ENCODE assay signal across 10 cellular contexts in the genomic region with DNA sequence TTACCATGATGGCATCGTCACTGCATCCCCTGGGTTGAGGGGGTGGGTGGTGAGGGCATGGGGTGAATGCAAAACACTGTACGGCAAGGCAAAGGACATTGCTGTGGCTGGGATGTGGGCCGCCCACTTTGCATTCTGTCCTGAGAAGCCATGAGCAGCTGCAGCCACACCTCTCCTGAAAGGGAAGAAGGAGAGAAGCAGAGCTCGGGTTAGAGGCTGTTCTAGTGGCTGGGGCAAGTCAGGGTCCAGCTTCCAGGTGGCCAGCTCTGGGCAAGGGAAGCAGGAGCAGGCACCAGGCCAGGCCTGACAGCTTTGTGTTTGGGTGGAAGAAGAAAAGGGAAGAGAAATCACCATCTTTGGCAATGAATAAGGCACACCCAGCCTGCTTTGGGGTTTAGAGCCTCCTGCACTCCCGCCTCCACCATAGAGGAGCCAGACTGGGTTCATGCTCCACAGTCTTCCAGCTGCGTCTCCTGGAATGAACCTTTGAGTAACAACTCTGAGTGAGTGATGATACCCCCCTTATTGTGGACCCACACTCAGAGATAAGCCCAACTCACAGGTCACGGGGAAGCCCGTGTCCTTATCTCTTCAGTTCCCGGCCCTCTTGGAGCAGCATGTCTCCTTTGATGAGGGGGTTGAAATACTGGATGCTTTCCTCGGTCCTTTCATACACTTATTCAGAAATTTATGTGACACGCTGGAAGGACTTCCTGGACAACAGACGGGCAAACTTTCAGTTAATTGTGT.
DNase-seq lines count a peak whose midpoint lies in the region; ATAC-seq, FAIRE-seq and TF ChIP-seq lines count a peak whose summit lies in the region.
"Had no signal": no experiment of that assay in that cellular context is flagged by ENCODE, and none has a peak within 500 bp of the region (broad histone marks: within the 10 kb centered on the region; RNA-seq: fewer than 3 reads in every experiment).

No MANE protein-coding gene starts in this region.

- no TSS peak for BruUV-seq in GM12878 (replicated peaks; lab: Mats Ljungman, UMichigan)

- H3K4me2 ChIP-seq in GM12878 (ENCODE audit: control insufficient read depth, insufficient read depth), result peak overlapping the region; percentile 28; the same call in 1 of the 2 replicates

- CTCF ChIA-PET in GM12878 (lab: Yijun Ruan, JAX), result interaction anchor here (0.7 to 1.6 kb wide), 11 partner anchors 8 to 100 kb away, joined by 3 to 5 read pairs (median 3); no protein-coding TSS in a partner anchor

- no peaks in the 10 kb centered on the region for H3K27me3 Mint-ChIP-seq in activated T-cell treated with anti-CD3 and anti-CD28 coated beads, Interleukin-2, amount 50 U/mL, for 4 hours (ENCODE audit: low read depth)
- H3K27me3 Mint-ChIP-seq: B cell, IgD-negative memory B cell had no signal

- no peak for FAIRE-seq in GM12878 (lab: Jason Lieb, UNC)

- no peak overlapping the region for H2AFZ ChIP-seq in GM12878 (ENCODE audit: control insufficient read depth, low read depth, low read length)

- peak overlapping the region; percentile 2 for H3K4me3 Mint-ChIP-seq in activated T-cell treated with anti-CD3 and anti-CD28 coated beads, Interleukin-2, amount 50 U/mL, for 4 hours
- H3K4me3 Mint-ChIP-seq: B cell had no signal

- peaks cover 20% of the 10 kb centered on the region for H3K36me3 Mint-ChIP-seq in activated T-cell treated with anti-CD3 and anti-CD28 coated beads, Interleukin-2, amount 50 U/mL, for 4 hours (ENCODE audit: insufficient read depth)

- no peak for DNase-seq in activated T-cell treated with anti-CD3 and anti-CD28 coated beads, Interleukin-2, amount 50 U/mL, for 4 hours
- DNase-seq in activated T-cell treated with anti-CD3 and anti-CD28 coated beads for 4 hours (no peak), GM12878 (ENCODE audit: low read depth, low spot score) (no peak), lung (ENCODE audit: low spot score) (no peak), transverse colon (peak; percentile 64)

- intact Hi-C loops in GM12878 (cut with micrococcal nuclease; ENCODE audit: unreplicated experiment) (no loop called here), transverse colon (cut with DNase I; ENCODE audit: low total_unique reads) (no loop called here)

- H3K27ac ChIP-seq in GM12878 (ENCODE audit: control insufficient read depth, insufficient read depth) (peak overlapping the region; percentile 13; the same call in 1 of the 2 replicates), lung (ENCODE audit: low read depth in 1 of 2, low read length in 1 of 2) (peak overlapping the region in 1 of 2 donors; percentile 81), transverse colon (peak overlapping the region; percentile 48 to 69 (median 60))

- SMC1A ChIA-PET in GM12878 (lab: Charles Lee; ENCODE audit: uncharacterized antibody, unreplicated experiment), result interaction anchor here (0.8 to 1.7 kb wide), 6 partner anchors 12 to 95 kb away, joined by 3 to 5 read pairs (median 3); no protein-coding TSS in a partner anchor

- in situ Hi-C loops in GM12878 (cut with MboI) (no loop called here), transverse colon (cut with MboI; ENCODE audit: low pct_ligation_motif_present in 1 of 4, low pct_unique_long_range_greater_than_20kb in 1 of 4, low sequenced_read_pairs in 3 of 4) (loop anchor here in 1 of 4 donors (25.0 kb wide), 1 partner anchor 96 kb away; no protein-coding TSS in a partner anchor)

- no peak overlapping the region for H3K9ac ChIP-seq in GM12878 (ENCODE audit: control insufficient read depth, insufficient read depth, low read length)

- H3K27me3 ChIP-seq in GM12878 (replicated peaks in 1 of 2; ENCODE audit: control insufficient read depth in 2 of 2, insufficient read depth in 2 of 2, low read length in 1 of 2) (no peaks in the 10 kb centered on the region), lung (ENCODE audit: control insufficient read depth, insufficient read depth) (no peaks in the 10 kb centered on the region), transverse colon (no peaks in the 10 kb centered on the region)

- H3K4me1 ChIP-seq in GM12878 (ENCODE audit: control insufficient read depth, insufficient read depth, low read length) (peaks cover 21% of the 10 kb centered on the region), lung (ENCODE audit: control insufficient read depth in 2 of 2, insufficient read depth in 2 of 2, low read length in 2 of 2) (peaks cover 23 to 27% of the 10 kb centered on the region in 2 donors), transverse colon (peaks cover 28 to 60% (median 39%) of the 10 kb centered on the region in 4 donors)

- H3K79me2 ChIP-seq in GM12878 (ENCODE audit: control insufficient read depth, insufficient read depth, low read length), result peaks cover 26% of the 10 kb centered on the region

- no peaks in the 10 kb centered on the region for H3K9me3 Mint-ChIP-seq in activated T-cell treated with anti-CD3 and anti-CD28 coated beads, Interleukin-2, amount 50 U/mL, for 4 hours
- H3K9me3 Mint-ChIP-seq: IgD-negative memory B cell had no signal

- ATAC-seq in activated T-cell treated with anti-CD3 and anti-CD28 coated beads, Interleukin-2, amount 50 U/mL, for 4 hours, result peak in 1 of 2 donors; percentile 5
- peak; percentile 59 for ATAC-seq in GM12878
- peak; percentile 38 for ATAC-seq in lung (ENCODE audit: insufficient read depth, low FRiP score)
- no peak for ATAC-seq in HG02642 (IDR thresholded peaks at IDR 0.05; ENCODE audit: poor library complexity, unreplicated experiment)
- ATAC-seq in HG02852 (IDR thresholded peaks at IDR 0.05; ENCODE audit: unreplicated experiment), result no peak
- ATAC-seq in HG03135 (IDR thresholded peaks at IDR 0.05; ENCODE audit: unreplicated experiment), result no peak

- H3K4me3 ChIP-seq in GM12878, result no peak overlapping the region
- H3K4me3 ChIP-seq in lung, result no peak overlapping the region
- H3K4me3 ChIP-seq in transverse colon, result no peak overlapping the region

- no peak for TF ChIP-seq RAD21 in GM12878 (IDR thresholded peaks at IDR 0.05; ENCODE audit: insufficient read depth, low read depth, low read length)

- peaks cover 10 to 39% of the 10 kb centered on the region in 2 experiments for H3K36me3 ChIP-seq in GM12878 (ENCODE audit: control insufficient read depth in 2 of 2, insufficient read depth in 2 of 2, low read length in 1 of 2)
- no peaks in the 10 kb centered on the region for H3K36me3 ChIP-seq in lung (ENCODE audit: control insufficient read depth in 2 of 2, insufficient read depth in 2 of 2, low read length in 2 of 2)
- no peaks in the 10 kb centered on the region for H3K36me3 ChIP-seq in transverse colon

- TF ChIP-seq POLR2A in GM12878 (IDR thresholded peaks at IDR 0.05; ENCODE audit: low read depth, low read length), result no peak; the same call in 1 of the 2 replicates
- no peak for TF ChIP-seq POLR2A in transverse colon (IDR thresholded peaks at IDR 0.05)

- 75% methylated on average over 12 of the region's 12 CpGs for WGBS in GM12878 (ENCODE audit: insufficient coverage, insufficient replicate concordance, low lambda C conversion rate, missing lambda C conversion rate)
- 53 to 60% methylated on average over 12 of the region's 12 CpGs for WGBS in lung, 2 donors
- 63 to 75% methylated on average over 2 to 12 of the region's 12 CpGs for whole genome bisulfite sequencing in transverse colon (ENCODE audit: low coverage in 1 of 2), 2 donors

- no peaks in the 10 kb centered on the region for H3K9me3 ChIP-seq in GM12878 (replicated peaks; ENCODE audit: control insufficient read depth, insufficient read depth, low read length)
- H3K9me3 ChIP-seq in lung (ENCODE audit: control insufficient read depth in 2 of 2, insufficient read depth in 1 of 2, low read length in 1 of 2), result no peaks in the 10 kb centered on the region
- H3K9me3 ChIP-seq in transverse colon, result no peaks in the 10 kb centered on the region

- TF ChIP-seq EP300 in GM12878 (IDR thresholded peaks at IDR 0.05; ENCODE audit: borderline replicate concordance in 1 of 2, control insufficient read depth in 1 of 2, low read depth in 2 of 2, low read length in 2 of 2), result no peak
- no peak for TF ChIP-seq EP300 in transverse colon (IDR thresholded peaks at IDR 0.05; ENCODE audit: low read depth)

- no peak for TF ChIP-seq CTCF in GM12878 (IDR thresholded peaks at IDR 0.05 in 2 of 3, conservative IDR thresholded peaks at IDR 0.05 in 1 of 3; ENCODE audit: control insufficient read depth in 2 of 3, extremely low read depth in 1 of 3, insufficient read depth in 1 of 3, low read depth in 3 of 3, low read length in 3 of 3)
- TF ChIP-seq CTCF in lung (IDR thresholded peaks at IDR 0.05; ENCODE audit: control extremely low read depth, extremely low read depth), result no peak
- no peak for TF ChIP-seq CTCF in transverse colon (IDR thresholded peaks at IDR 0.05)

- peaks cover 7% of the 10 kb centered on the region for H4K20me1 ChIP-seq in GM12878 (ENCODE audit: control insufficient read depth, insufficient read depth)

- peaks cover 91% of the 10 kb centered on the region for H3K4me1 Mint-ChIP-seq in activated T-cell treated with anti-CD3 and anti-CD28 coated beads, Interleukin-2, amount 50 U/mL, for 4 hours (ENCODE audit: low read depth)

- RAD21 ChIA-PET in GM12878 (lab: Charles Lee; ENCODE audit: unreplicated experiment), result interaction anchor here (0.6 to 1.6 kb wide), 7 partner anchors 20 to 95 kb away, joined by 3 to 6 read pairs (median 3); no protein-coding TSS in a partner anchor

- POLR2A ChIA-PET in GM12878 (lab: Charles Lee), result interaction anchor here (0.8 kb wide), 1 partner anchor 51 kb away, joined by 3 read pairs; no protein-coding TSS in a partner anchor

TF ChIP-seq in GM12878, 131 proteins besides CTCF, POLR2A, EP300 and RAD21:
- TF ChIP-seq BCL11A (IDR thresholded peaks at IDR 0.05; ENCODE audit: low read depth, low read length) (no peak), SPI1 (IDR thresholded peaks at IDR 0.05; ENCODE audit: borderline replicate concordance, insufficient read depth, low read depth, low read length) (0 out of 2 replicates have a peak, but pooled peaks have one; percentile 3)
TF ChIP-seq in GM12878: peak in this region for 1.

Comparison
In these comparisons a context has a peak if more than half of its experiments do, and no peak if none do; other contexts are left out.
1. ATAC-seq: peak in GM12878 (single experiment) and lung (single experiment); none in HG02642 (single experiment), HG02852 (single experiment) and HG03135 (single experiment).